ENCODE assay signal across 1 cellular context in genomic region chr13:36858285-36858684, GRCh38.
A peak's percentile ranks its signal among the peaks of the same experiment; 100 is the strongest.
TF ChIP-seq lines count a peak whose summit lies in the region.

No MANE protein-coding gene starts in this region.

TF ChIP-seq in HepG2, 621 proteins besides CTCF, POLR2A, EP300 and RAD21 (continued from another document):
- TF ChIP-seq, protein P1, sequence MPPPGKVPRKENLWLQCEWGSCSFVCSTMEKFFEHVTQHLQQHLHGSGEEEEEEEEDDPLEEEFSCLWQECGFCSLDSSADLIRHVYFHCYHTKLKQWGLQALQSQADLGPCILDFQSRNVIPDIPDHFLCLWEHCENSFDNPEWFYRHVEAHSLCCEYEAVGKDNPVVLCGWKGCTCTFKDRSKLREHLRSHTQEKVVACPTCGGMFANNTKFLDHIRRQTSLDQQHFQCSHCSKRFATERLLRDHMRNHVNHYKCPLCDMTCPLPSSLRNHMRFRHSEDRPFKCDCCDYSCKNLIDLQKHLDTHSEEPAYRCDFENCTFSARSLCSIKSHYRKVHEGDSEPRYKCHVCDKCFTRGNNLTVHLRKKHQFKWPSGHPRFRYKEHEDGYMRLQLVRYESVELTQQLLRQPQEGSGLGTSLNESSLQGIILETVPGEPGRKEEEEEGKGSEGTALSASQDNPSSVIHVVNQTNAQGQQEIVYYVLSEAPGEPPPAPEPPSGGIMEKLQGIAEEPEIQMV (CRISPR knock-in tag; IDR thresholded peaks at IDR 0.05; ENCODE audit: low read depth): no peak
- TF ChIP-seq ZNF543 (CRISPR knock-in tag; IDR thresholded peaks at IDR 0.05) (no peak), LRRFIP1 (CRISPR knock-in tag; conservative IDR thresholded peaks at IDR 0.05) (no peak), HDAC6 (IDR thresholded peaks at IDR 0.05; ENCODE audit: low read depth, low read length) (no peak), MED1 (CRISPR knock-in tag; IDR thresholded peaks at IDR 0.05) (no peak), ZNF549 (CRISPR knock-in tag; IDR thresholded peaks at IDR 0.05) (no peak), ZNF326 (CRISPR knock-in tag; IDR thresholded peaks at IDR 0.05; ENCODE audit: borderline replicate concordance) (no peak), SMAD1 (CRISPR knock-in tag; IDR thresholded peaks at IDR 0.05; ENCODE audit: borderline replicate concordance, low read depth) (no peak), NFE2L2 (IDR thresholded peaks at IDR 0.05; ENCODE audit: low read length) (no peak), ZSCAN22 (CRISPR knock-in tag; IDR thresholded peaks at IDR 0.05) (no peak), ZNF256 (CRISPR knock-in tag; conservative IDR thresholded peaks at IDR 0.05) (no peak), ZNF691 (CRISPR knock-in tag; IDR thresholded peaks at IDR 0.05; ENCODE audit: borderline replicate concordance, low read depth) (no peak), TOE1 (CRISPR knock-in tag; IDR thresholded peaks at IDR 0.05) (no peak), ZNF75D (CRISPR knock-in tag; IDR thresholded peaks at IDR 0.05; ENCODE audit: borderline replicate concordance) (no peak), ZNF773 (CRISPR knock-in tag; IDR thresholded peaks at IDR 0.05; ENCODE audit: borderline replicate concordance) (no peak), BCL6 (CRISPR knock-in tag; IDR thresholded peaks at IDR 0.05) (no peak), NFATC3 (CRISPR knock-in tag; IDR thresholded peaks at IDR 0.05) (no peak), ZNF331 (CRISPR knock-in tag; IDR thresholded peaks at IDR 0.05) (peak; percentile 34; the same call in 1 of the 2 replicates), SMC3 (IDR thresholded peaks at IDR 0.05; ENCODE audit: low read length) (peak; percentile 92), ZNF652 (CRISPR knock-in tag; IDR thresholded peaks at IDR 0.05; ENCODE audit: borderline replicate concordance, low read depth) (no peak), STAG1 (CRISPR knock-in tag; IDR thresholded peaks at IDR 0.05) (peak; percentile 83), SRSF1 (optimal IDR thresholded peaks at IDR 0.05; ENCODE audit: low read depth, low read length) (no peak), CREB1 (IDR thresholded peaks at IDR 0.05) (no peak), CREB1 (CRISPR knock-in tag; IDR thresholded peaks at IDR 0.05) (no peak), RXRB (CRISPR knock-in tag; IDR thresholded peaks at IDR 0.05; ENCODE audit: borderline replicate concordance) (peak; percentile 32; the same call in 1 of the 2 replicates), MIXL1 (CRISPR knock-in tag; IDR thresholded peaks at IDR 0.05) (0 out of 2 replicates have a peak, but pooled peaks have one; percentile 23), DMTF1 (CRISPR knock-in tag; IDR thresholded peaks at IDR 0.05) (no peak), TGIF2 (CRISPR knock-in tag; IDR thresholded peaks at IDR 0.05) (no peak), GLI4 (CRISPR knock-in tag; IDR thresholded peaks at IDR 0.05; ENCODE audit: borderline replicate concordance) (no peak), HMGXB4 (CRISPR knock-in tag; IDR thresholded peaks at IDR 0.05; ENCODE audit: borderline replicate concordance in 1 of 2, low read depth in 1 of 2) (0 out of 4 replicates have a peak, but pooled peaks of 1 of the 2 experiments have one; percentile 18), ZNF552 (CRISPR knock-in tag; IDR thresholded peaks at IDR 0.05; ENCODE audit: borderline replicate concordance) (no peak), ATAD3A (CRISPR knock-in tag; IDR thresholded peaks at IDR 0.05) (no peak), FOXA1 (IDR thresholded peaks at IDR 0.05) (no peak), FOXA1 (CRISPR knock-in tag; IDR thresholded peaks at IDR 0.05) (0 out of 2 replicates have a peak, but pooled peaks have one; percentile 12), MTA3 (CRISPR knock-in tag; IDR thresholded peaks at IDR 0.05) (no peak), THAP7 (CRISPR knock-in tag; IDR thresholded peaks at IDR 0.05) (no peak), TCF7 (IDR thresholded peaks at IDR 0.05; ENCODE audit: low read depth) (no peak), ZNF121 (CRISPR knock-in tag; IDR thresholded peaks at IDR 0.05) (no peak), NFIC (IDR thresholded peaks at IDR 0.05; ENCODE audit: low read length) (no peak), ELF3 (CRISPR knock-in tag; IDR thresholded peaks at IDR 0.05) (0 out of 2 replicates have a peak, but pooled peaks have one; percentile 19), SP140L (CRISPR knock-in tag; IDR thresholded peaks at IDR 0.05; ENCODE audit: borderline replicate concordance) (no peak), SP2 (CRISPR knock-in tag; IDR thresholded peaks at IDR 0.05) (no peak), MATR3 (CRISPR knock-in tag; IDR thresholded peaks at IDR 0.05) (no peak), HNRNPK (IDR thresholded peaks at IDR 0.05; ENCODE audit: low read depth, low read length, poor library complexity, severe bottlenecking) (no peak), ZNF788 (CRISPR knock-in tag; IDR thresholded peaks at IDR 0.05; ENCODE audit: borderline replicate concordance) (no peak)
- TF ChIP-seq, protein P2, sequence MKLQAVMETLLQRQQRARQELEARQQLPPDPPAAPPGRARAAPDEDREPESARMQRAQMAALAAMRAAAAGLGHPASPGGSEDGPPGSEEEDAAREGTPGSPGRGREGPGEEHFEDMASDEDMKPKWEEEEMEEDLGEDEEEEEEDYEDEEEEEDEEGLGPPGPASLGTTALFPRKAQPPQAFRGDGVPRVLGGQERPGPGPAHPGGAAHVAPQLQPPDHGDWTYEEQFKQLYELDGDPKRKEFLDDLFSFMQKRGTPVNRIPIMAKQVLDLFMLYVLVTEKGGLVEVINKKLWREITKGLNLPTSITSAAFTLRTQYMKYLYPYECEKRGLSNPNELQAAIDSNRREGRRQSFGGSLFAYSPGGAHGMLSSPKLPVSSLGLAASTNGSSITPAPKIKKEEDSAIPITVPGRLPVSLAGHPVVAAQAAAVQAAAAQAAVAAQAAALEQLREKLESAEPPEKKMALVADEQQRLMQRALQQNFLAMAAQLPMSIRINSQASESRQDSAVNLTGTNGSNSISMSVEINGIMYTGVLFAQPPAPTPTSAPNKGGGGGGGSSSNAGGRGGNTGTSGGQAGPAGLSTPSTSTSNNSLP (IDR thresholded peaks at IDR 0.05; ENCODE audit: low read depth, low read length): no peak
- TF ChIP-seq, protein P3, sequence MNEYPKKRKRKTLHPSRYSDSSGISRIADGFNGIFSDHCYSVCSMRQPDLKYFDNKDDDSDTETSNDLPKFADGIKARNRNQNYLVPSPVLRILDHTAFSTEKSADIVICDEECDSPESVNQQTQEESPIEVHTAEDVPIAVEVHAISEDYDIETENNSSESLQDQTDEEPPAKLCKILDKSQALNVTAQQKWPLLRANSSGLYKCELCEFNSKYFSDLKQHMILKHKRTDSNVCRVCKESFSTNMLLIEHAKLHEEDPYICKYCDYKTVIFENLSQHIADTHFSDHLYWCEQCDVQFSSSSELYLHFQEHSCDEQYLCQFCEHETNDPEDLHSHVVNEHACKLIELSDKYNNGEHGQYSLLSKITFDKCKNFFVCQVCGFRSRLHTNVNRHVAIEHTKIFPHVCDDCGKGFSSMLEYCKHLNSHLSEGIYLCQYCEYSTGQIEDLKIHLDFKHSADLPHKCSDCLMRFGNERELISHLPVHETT (CRISPR knock-in tag; conservative IDR thresholded peaks at IDR 0.05): no peak
